In the genomic region with DNA sequence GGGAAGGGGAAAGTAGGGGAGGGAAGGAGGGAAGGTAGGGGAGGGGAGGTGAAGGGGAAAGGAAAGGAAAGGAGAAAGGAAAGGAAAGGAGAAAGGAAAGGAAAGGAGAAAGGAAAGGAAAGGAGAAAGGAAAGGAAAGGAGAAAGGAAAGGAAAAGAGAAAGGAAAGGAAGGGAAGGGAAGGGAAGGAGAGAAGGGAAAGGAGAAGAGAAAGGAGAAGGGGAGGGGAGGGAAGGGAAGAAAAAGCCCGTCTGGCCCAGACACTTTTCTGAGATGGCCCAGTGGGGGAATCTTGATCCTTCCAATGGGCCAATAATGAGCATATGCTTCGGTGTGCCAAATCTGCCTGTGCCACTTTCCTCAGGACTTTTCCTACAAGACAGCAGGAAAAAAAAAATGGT, we compare ENCODE assay signal across 26 cellular contexts.
"Had no signal": no experiment of that assay in that cellular context is flagged by ENCODE, and none has a peak within 500 bp of the region (broad histone marks: within the 10 kb centered on the region; RNA-seq: fewer than 3 reads in every experiment).

No MANE protein-coding gene starts in this region.

- H3K4me1 ChIP-seq: gastroesophageal sphincter, left lung, parathyroid adenoma, sigmoid colon, tibial nerve, upper lobe of left lung had no signal

- H3K27me3 ChIP-seq: foreskin keratinocyte, gastroesophageal sphincter, heart left ventricle, left lung, sigmoid colon, tibial nerve, upper lobe of left lung had no signal

- H3K27ac ChIP-seq: epithelial cell of prostate, foreskin keratinocyte, gastroesophageal sphincter, heart left ventricle, hepatocyte, left lung, neutrophil, parathyroid adenoma, sigmoid colon, thoracic aorta, tibial nerve, upper lobe of left lung had no signal

- H3K4me2 ChIP-seq: hepatocyte had no signal

- H3K9me3 ChIP-seq: gastroesophageal sphincter, heart left ventricle, left lung, mucosa of descending colon, neutrophil, sigmoid colon, thoracic aorta, tibial nerve, upper lobe of left lung had no signal

- ATAC-seq: esophagus mucosa; foreskin keratinocyte; gastroesophageal sphincter; heart left ventricle; left cardiac atrium; left lung; mucosa of descending colon; natural killer cell treated with Interleukin-12 subunit alpha and Interleukin-12 subunit beta and Interleukin-15 and Interleukin-18, amount 100 ng/mL, for 72 hours; stimulated activated effector memory CD8-positive, alpha-beta T cell treated with anti-CD3 and anti-CD28 coated beads, Interleukin-12 subunit alpha, Interleukin-12 subunit beta, amount 100 ng/mL, for 72 hours had no signal

- H3K36me3 ChIP-seq: gastroesophageal sphincter, heart left ventricle, left lung, neutrophil, sigmoid colon, thoracic aorta, tibial nerve, upper lobe of left lung had no signal

- H3K9ac ChIP-seq: parathyroid adenoma had no signal

- FAIRE-seq: colon, islet of Langerhans, urothelium cell line had no signal

- H3K79me2 ChIP-seq: hepatocyte, parathyroid adenoma had no signal

- DNase-seq: effector CD8-positive, alpha-beta T cell; endodermal cell; foreskin keratinocyte; heart left ventricle; left cardiac atrium; left lung; mesenchymal stem cell; mucosa of descending colon; naive B cell; sigmoid colon; stimulated activated CD4-positive, alpha-beta T cell treated with anti-CD3 and anti-CD28 coated beads, Interleukin-2, amount 100 ng/mL, for 24 hours; stimulated activated CD4-positive, alpha-beta T cell treated with anti-CD3 and anti-CD28 coated beads, Interleukin-4, amount 100 ng/mL, for 24 hours; upper lobe of left lung had no signal

- H3K4me3 ChIP-seq: gastroesophageal sphincter, heart left ventricle, hepatocyte, left lung, mucosa of descending colon, sigmoid colon, thoracic aorta, tibial nerve, upper lobe of left lung had no signal

- H2AFZ ChIP-seq: hepatocyte, parathyroid adenoma had no signal
